Comparison of ENCODE assay signal across 10 cellular contexts in genomic region chr20:40471261-40471629, GRCh38.
A peak's percentile ranks its signal among the peaks of the same experiment; 100 is the strongest.
DNase-seq lines count a peak whose midpoint lies in the region; ATAC-seq and TF ChIP-seq lines count a peak whose summit lies in the region.
"Had no signal": no experiment of that assay in that cellular context is flagged by ENCODE, and none has a peak within 500 bp of the region (broad histone marks: within the 10 kb centered on the region; RNA-seq: fewer than 3 reads in every experiment).

No MANE protein-coding gene starts in this region.

- H2AFZ ChIP-seq in OCI-LY3 (ENCODE audit: low read depth, low read length) = no peak overlapping the region
- H2AFZ ChIP-seq in trophoblast cell (ENCODE audit: insufficient read depth, low read length, poor library complexity) = no peak overlapping the region

- peaks cover 2% of the 10 kb centered on the region for H3K79me1 ChIP-seq in trophoblast cell (ENCODE audit: low read length)

- H3K9ac ChIP-seq in OCI-LY3 (ENCODE audit: low read length) = no peak overlapping the region
- no peak overlapping the region for H3K9ac ChIP-seq in trophoblast cell (ENCODE audit: low read length)

- DNase-seq in GM12865 (ENCODE audit: low read depth) (peak; percentile 23), heart left ventricle (no peak), trophoblast cell (peak; percentile 82 to 87), SHP77 (lab: John Stamatoyannopoulos, UW) (no peak), SHP77 treated with DMSO at 0.1 percent for 48 hours (lab: John Stamatoyannopoulos, UW) (no peak), UCSD-AML1 (lab: John Stamatoyannopoulos, UW; ENCODE audit: unreplicated experiment) (no peak), T-helper 1 cell (no peak)
- DNase-seq: NCI-H1694 had no signal

- H4K8ac ChIP-seq in trophoblast cell (ENCODE audit: low read depth, low read length) = no peak overlapping the region

- H3K23ac ChIP-seq in trophoblast cell (ENCODE audit: low read length) = no peak overlapping the region

- peaks cover 14% of the 10 kb centered on the region; the same call in 1 of the 2 replicates for H3K27me3 ChIP-seq in OCI-LY3 (ENCODE audit: low read depth, low read length)
- H3K27me3 ChIP-seq in heart left ventricle = peaks cover 0 to 14% (median 0%) of the 10 kb centered on the region in 9 donors
- no peaks in the 10 kb centered on the region for H3K27me3 ChIP-seq in trophoblast cell (ENCODE audit: insufficient read depth, low read length)

- H3K4me3 ChIP-seq in GM12865 (ENCODE audit: low read depth, low read length) (no peak overlapping the region), OCI-LY3 (ENCODE audit: low read length) (no peak overlapping the region), heart left ventricle (no peak overlapping the region), trophoblast cell (ENCODE audit: low read depth, low read length) (no peak overlapping the region)
- H3K4me3 ChIP-seq: lung had no signal

- no peak overlapping the region for H3K4ac ChIP-seq in trophoblast cell (ENCODE audit: low read depth, low read length)

- H3K18ac ChIP-seq in trophoblast cell (ENCODE audit: low read length) = no peak overlapping the region

- ATAC-seq in heart left ventricle = peak in 3 of 4 donors; percentile 31 to 38 (median 33)

- H3K4me1 ChIP-seq in OCI-LY3 (ENCODE audit: low read length) = no peaks in the 10 kb centered on the region
- H3K4me1 ChIP-seq in heart left ventricle = peaks cover 0 to 45% (median 7%) of the 10 kb centered on the region in 12 donors
- H3K4me1 ChIP-seq in trophoblast cell (ENCODE audit: control insufficient read depth in 1 of 2, insufficient read depth in 2 of 2, low read length in 2 of 2) = peaks cover 0 to 3% of the 10 kb centered on the region in 2 experiments

- no peak overlapping the region for H2AK5ac ChIP-seq in trophoblast cell (ENCODE audit: low read length)

- no peak overlapping the region for H4K12ac ChIP-seq in trophoblast cell (ENCODE audit: low read depth, low read length)

- no peak overlapping the region for H3K4me2 ChIP-seq in OCI-LY3 (ENCODE audit: low read length)
- no peak overlapping the region for H3K4me2 ChIP-seq in trophoblast cell (ENCODE audit: low read length)

- H3K9me3 ChIP-seq in OCI-LY3 (ENCODE audit: insufficient read depth, low read length) (no peaks in the 10 kb centered on the region), heart left ventricle (no peaks in the 10 kb centered on the region), trophoblast cell (ENCODE audit: insufficient read depth, low read depth, low read length) (no peaks in the 10 kb centered on the region)

- 71 to 96% (median 85%) methylated on average over 4 of the region's 4 CpGs for WGBS in heart left ventricle, 4 donors
- no CpG with 5 or more reads among the region's 4 CpGs for WGBS in trophoblast cell (ENCODE audit: extremely low coverage, insufficient coverage, insufficient read length)

- no peaks in the 10 kb centered on the region for H3K79me2 ChIP-seq in OCI-LY3 (ENCODE audit: low read length)
- H3K79me2 ChIP-seq in trophoblast cell (ENCODE audit: control insufficient read depth, insufficient read depth, low read length, poor library complexity) = no peaks in the 10 kb centered on the region

- H2BK5ac ChIP-seq in trophoblast cell (ENCODE audit: low read depth, low read length, poor library complexity) = no peak overlapping the region

- no peaks in the 10 kb centered on the region for H4K20me1 ChIP-seq in OCI-LY3 (ENCODE audit: insufficient read depth, low read length)

- H3K27ac ChIP-seq in OCI-LY3 (ENCODE audit: low read length) = no peak overlapping the region
- H3K27ac ChIP-seq in heart left ventricle = peak overlapping the region in 6 of 12 donors; percentile 6 to 89 (median 46)
- no peak overlapping the region for H3K27ac ChIP-seq in trophoblast cell (ENCODE audit: low read depth, low read length)

- no peak overlapping the region for H4K91ac ChIP-seq in trophoblast cell (ENCODE audit: low read depth, low read length)

- no peak overlapping the region for H3K14ac ChIP-seq in trophoblast cell (ENCODE audit: low read length)

- peak overlapping the region; percentile 16 for H2BK12ac ChIP-seq in trophoblast cell (ENCODE audit: low read length)

- no peaks in the 10 kb centered on the region for H3K36me3 ChIP-seq in OCI-LY3 (replicated peaks; ENCODE audit: low read depth, low read length)
- no peaks in the 10 kb centered on the region for H3K36me3 ChIP-seq in heart left ventricle
- no peaks in the 10 kb centered on the region for H3K36me3 ChIP-seq in trophoblast cell (ENCODE audit: control insufficient read depth in 1 of 2, insufficient read depth in 2 of 2, low read length in 2 of 2)

- TF ChIP-seq CTCF in GM12865 (IDR thresholded peaks at IDR 0.05; ENCODE audit: insufficient read depth, low read depth, low read length, missing control alignments) = no peak
- TF ChIP-seq CTCF in OCI-LY3 (IDR thresholded peaks at IDR 0.05; ENCODE audit: low read depth, low read length) = peak; percentile 40
- peak in 2 of 12 donors; percentile 7 to 14 for TF ChIP-seq CTCF in heart left ventricle (IDR thresholded peaks at IDR 0.05)

- intact Hi-C loops in heart left ventricle (cut with DNase I) = no loop called here

- no peak overlapping the region for H2BK120ac ChIP-seq in trophoblast cell (ENCODE audit: insufficient read depth, low read length, poor library complexity)

- no peak for TF ChIP-seq POLR2A in heart left ventricle (IDR thresholded peaks at IDR 0.05)

Comparison
In these comparisons a context has a peak if more than half of its experiments do, and no peak if none do; other contexts are left out.
1. DNase-seq: peak in GM12865 (single experiment) and trophoblast cell (2 of 2); none in heart left ventricle (0 of 5), SHP77 (0 of 2), SHP77 treated with DMSO at 0.1 percent for 48 hours (single experiment), UCSD-AML1 (single experiment) and T-helper 1 cell (0 of 5).